ENCODE assay signal across 9 cellular contexts in the genomic region with DNA sequence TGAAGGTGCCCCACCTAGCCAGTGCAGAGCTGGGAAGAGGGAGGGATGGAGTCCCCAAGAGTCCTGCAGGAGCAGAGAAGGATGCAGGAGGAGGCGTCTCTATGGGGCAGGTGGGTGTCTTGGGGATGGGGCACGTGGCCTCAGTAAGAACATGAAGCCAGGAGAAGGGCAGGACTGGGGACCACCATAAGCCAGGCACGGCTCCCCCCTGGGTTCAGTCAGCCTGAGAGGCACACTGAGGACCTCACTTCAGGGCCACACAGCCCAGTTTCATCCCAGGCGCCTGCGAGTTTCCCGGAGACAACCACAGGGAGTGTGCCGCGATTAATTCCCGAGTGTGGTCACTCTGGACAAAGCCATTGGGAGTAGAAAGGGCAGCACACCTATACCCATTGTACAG.
A peak's percentile ranks its signal among the peaks of the same experiment; 100 is the strongest.
DNase-seq lines count a peak whose midpoint lies in the region; ATAC-seq and TF ChIP-seq lines count a peak whose summit lies in the region.
"Had no signal": no experiment of that assay in that cellular context is flagged by ENCODE, and none has a peak within 500 bp of the region (broad histone marks: within the 10 kb centered on the region; RNA-seq: fewer than 3 reads in every experiment).

No MANE protein-coding gene starts in this region.

- H3K4me1 ChIP-seq in right lobe of liver (no peaks in the 10 kb centered on the region), transverse colon (peaks cover 0 to 11% (median 8%) of the 10 kb centered on the region in 4 donors)
- H3K4me1 ChIP-seq: BE2C had no signal

- intact Hi-C loops in activated naive CD4-positive, alpha-beta T cell treated with anti-CD3 and anti-CD28 coated beads for 36 hours (cut with micrococcal nuclease) = loop anchor here (2.0 to 5.0 kb wide), 3 partner anchors 111 to 419 kb away; no protein-coding TSS in a partner anchor
- intact Hi-C loops in right lobe of liver (cut with DNase I) (loop anchor here in 1 of 2 donors (10.0 kb wide), 2 partner anchors 251 to 1031 kb away; no protein-coding TSS in a partner anchor), transverse colon (cut with DNase I; ENCODE audit: low total_unique reads) (loop anchor here (5.0 kb wide), 1 partner anchor 249 kb away; no protein-coding TSS in a partner anchor)

- peak overlapping the region; percentile 64 for H3K4me3 Mint-ChIP-seq in activated naive CD4-positive, alpha-beta T cell treated with anti-CD3 and anti-CD28 coated beads for 36 hours
- peak overlapping the region; percentile 95 for H3K4me3 Mint-ChIP-seq in activated T-helper 17 cell treated with anti-CD3 and anti-CD28 coated beads, Interleukin-2, amount 50 U/mL, for 72 hours

- TF ChIP-seq CTCF in right lobe of liver (IDR thresholded peaks at IDR 0.05) = no peak
- TF ChIP-seq CTCF in transverse colon (IDR thresholded peaks at IDR 0.05) = no peak

- peak; percentile 2 for ATAC-seq in activated T-helper 17 cell treated with anti-CD3 and anti-CD28 coated beads, Interleukin-2, amount 50 U/mL, for 72 hours (replicated peaks)
- ATAC-seq in right lobe of liver (peak in 3 of 4 donors; percentile 9 to 30 (median 24)), HG02763 (IDR thresholded peaks at IDR 0.05; ENCODE audit: unreplicated experiment) (no peak)

- no peak for TF ChIP-seq EP300 in transverse colon (IDR thresholded peaks at IDR 0.05; ENCODE audit: low read depth)

- H3K4me1 Mint-ChIP-seq in activated naive CD4-positive, alpha-beta T cell treated with anti-CD3 and anti-CD28 coated beads for 36 hours (ENCODE audit: low read depth) = peaks cover 10% of the 10 kb centered on the region
- H3K4me1 Mint-ChIP-seq in activated T-helper 17 cell treated with anti-CD3 and anti-CD28 coated beads, Interleukin-2, amount 50 U/mL, for 72 hours = peaks cover 17% of the 10 kb centered on the region

- CTCF ChIA-PET in activated naive CD4-positive, alpha-beta T cell treated with anti-CD3 and anti-CD28 coated beads for 36 hours (lab: Charles Lee) = interaction anchor here (0.8 to 8.3 kb wide), 20 partner anchors 8 to 531 kb away, joined by 3 to 111 read pairs (median 4); no protein-coding TSS in a partner anchor

- H3K36me3 ChIP-seq in right lobe of liver (no peaks in the 10 kb centered on the region), transverse colon (no peaks in the 10 kb centered on the region)
- H3K36me3 ChIP-seq: BE2C had no signal

- H3K4me3 ChIP-seq in right lobe of liver (peak overlapping the region; percentile 48 to 58 (median 57)), transverse colon (peak overlapping the region in 3 of 4 donors; percentile 43 to 72 (median 49))

- WGBS in right lobe of liver (ENCODE audit: insufficient coverage, low coverage, low lambda C conversion rate, missing lambda C conversion rate) = 24% methylated on average over 6 of the region's 9 CpGs
- WGBS in transverse colon (ENCODE audit: low coverage in 1 of 2), 2 donors = 28 to 80% methylated on average over 1 to 8 of the region's 9 CpGs

- H3K36me3 Mint-ChIP-seq in activated naive CD4-positive, alpha-beta T cell treated with anti-CD3 and anti-CD28 coated beads for 36 hours (ENCODE audit: low read depth) = no peaks in the 10 kb centered on the region
- no peaks in the 10 kb centered on the region for H3K36me3 Mint-ChIP-seq in activated T-helper 17 cell treated with anti-CD3 and anti-CD28 coated beads, Interleukin-2, amount 50 U/mL, for 72 hours (ENCODE audit: low read depth)

- in situ Hi-C loops in transverse colon (cut with MboI; ENCODE audit: low pct_ligation_motif_present in 1 of 4, low pct_unique_long_range_greater_than_20kb in 1 of 4, low sequenced_read_pairs in 3 of 4) = loop anchor here in 2 of 4 donors (10.0 kb wide), 1 partner anchor 251 kb away; no protein-coding TSS in a partner anchor

- no peak overlapping the region for H3K27ac Mint-ChIP-seq in activated naive CD4-positive, alpha-beta T cell treated with anti-CD3 and anti-CD28 coated beads for 36 hours
- peak overlapping the region; percentile 56 for H3K27ac Mint-ChIP-seq in activated T-helper 17 cell treated with anti-CD3 and anti-CD28 coated beads, Interleukin-2, amount 50 U/mL, for 72 hours

- H3K27ac ChIP-seq in right lobe of liver (no peak overlapping the region), transverse colon (no peak overlapping the region)

- no peak for DNase-seq in activated naive CD4-positive, alpha-beta T cell treated with anti-CD3 and anti-CD28 coated beads for 36 hours
- DNase-seq in activated naive CD4-positive, alpha-beta T cell treated with Interleukin-2 at 50 U/mL for 16 hours = no peak
- no peak for DNase-seq in right lobe of liver
- no peak for DNase-seq in transverse colon
- no peak for DNase-seq in glomerular visceral epithelial cell (ENCODE audit: extremely low spot score)
- DNase-seq in NCI-H187 (lab: John Stamatoyannopoulos, UW) = no peak

- TF ChIP-seq POLR2A in right lobe of liver (IDR thresholded peaks at IDR 0.05) (no peak), transverse colon (IDR thresholded peaks at IDR 0.05) (no peak)

- H3K27me3 Mint-ChIP-seq in activated naive CD4-positive, alpha-beta T cell treated with anti-CD3 and anti-CD28 coated beads for 36 hours (ENCODE audit: low read depth) = no peaks in the 10 kb centered on the region
- H3K27me3 Mint-ChIP-seq in activated T-helper 17 cell treated with anti-CD3 and anti-CD28 coated beads, Interleukin-2, amount 50 U/mL, for 72 hours = no peaks in the 10 kb centered on the region

- H3K9me3 ChIP-seq in right lobe of liver = no peaks in the 10 kb centered on the region
- H3K9me3 ChIP-seq in transverse colon = no peaks in the 10 kb centered on the region
- H3K9me3 ChIP-seq: BE2C had no signal

- no peaks in the 10 kb centered on the region for H3K27me3 ChIP-seq in right lobe of liver
- H3K27me3 ChIP-seq in transverse colon = peaks cover 5% of the 10 kb centered on the region
- H3K27me3 ChIP-seq: BE2C had no signal

- H3K9me3 Mint-ChIP-seq in activated naive CD4-positive, alpha-beta T cell treated with anti-CD3 and anti-CD28 coated beads for 36 hours = no peaks in the 10 kb centered on the region
- H3K9me3 Mint-ChIP-seq in activated T-helper 17 cell treated with anti-CD3 and anti-CD28 coated beads, Interleukin-2, amount 50 U/mL, for 72 hours = no peaks in the 10 kb centered on the region
